25 cellular contexts compared by ENCODE assay signal in the genomic region with DNA sequence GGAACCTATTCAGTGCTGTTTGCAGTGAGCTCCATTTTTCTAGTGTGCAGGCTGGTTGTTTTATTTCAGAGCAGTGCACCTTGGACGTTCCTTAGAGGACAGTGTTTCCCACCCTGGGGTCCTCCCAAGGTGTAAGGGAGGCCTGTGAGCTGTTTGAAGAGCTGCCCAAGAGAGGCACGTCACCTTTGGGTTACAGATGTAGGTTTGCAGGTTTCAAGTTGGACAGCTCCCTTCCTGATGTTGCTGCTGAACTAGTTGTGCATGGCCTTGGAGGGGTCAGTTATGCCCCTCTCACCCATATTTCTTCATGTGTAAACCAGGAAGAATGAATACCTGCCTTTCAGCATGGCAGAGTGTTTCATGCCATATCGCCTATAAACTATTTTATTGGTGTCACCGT. TPM values are rescaled to one million over a fixed set of nuclear protein-coding genes. Genes with fewer than 3 reads are reported as not detected.
DNase-seq lines count a peak whose midpoint lies in the region; ATAC-seq, FAIRE-seq and TF ChIP-seq lines count a peak whose summit lies in the region.
"Had no signal": no experiment of that assay in that cellular context is flagged by ENCODE, and none has a peak within 500 bp of the region (broad histone marks: within the 10 kb centered on the region; RNA-seq: fewer than 3 reads in every experiment).

No MANE protein-coding gene starts in this region.

- H3K27ac Mint-ChIP-seq in CD14-positive monocyte: peak overlapping the region in 1 of 7 donors; percentile 25
- H3K27ac Mint-ChIP-seq in stimulated activated effector memory CD8-positive, alpha-beta T cell treated with anti-CD3 and anti-CD28 coated beads, Interleukin-12 subunit alpha, Interleukin-12 subunit beta, amount 100 ng/mL, for 72 hours: peak overlapping the region; percentile 23
- H3K27ac Mint-ChIP-seq: IgD-negative memory B cell had no signal

- peaks cover 36% of the 10 kb centered on the region for H3K36me3 ChIP-seq in bronchial epithelial cell (ENCODE audit: control insufficient read depth, insufficient read depth, low read length)

- no peak for TF ChIP-seq POLR2A in GM12891 (IDR thresholded peaks at IDR 0.05; ENCODE audit: low read depth, low read length)

- peaks cover 0 to 2% (median 0%) of the 10 kb centered on the region in 7 donors for H3K9me3 Mint-ChIP-seq in CD14-positive monocyte
- no peaks in the 10 kb centered on the region for H3K9me3 Mint-ChIP-seq in stimulated activated effector memory CD8-positive, alpha-beta T cell treated with anti-CD3 and anti-CD28 coated beads, Interleukin-12 subunit alpha, Interleukin-12 subunit beta, amount 100 ng/mL, for 72 hours
- H3K9me3 Mint-ChIP-seq: IgD-negative memory B cell had no signal

- peaks cover 2% of the 10 kb centered on the region for H3K4me1 Mint-ChIP-seq in CD14-positive monocyte
- peaks cover 12% of the 10 kb centered on the region for H3K4me1 Mint-ChIP-seq in stimulated activated effector memory CD8-positive, alpha-beta T cell treated with anti-CD3 and anti-CD28 coated beads, Interleukin-12 subunit alpha, Interleukin-12 subunit beta, amount 100 ng/mL, for 72 hours

- intact Hi-C loops in CD14-positive monocyte (cut with micrococcal nuclease): no loop called here

- peak; percentile 3 for DNase-seq in CD14-positive monocyte (ENCODE audit: low spot score)
- no peak for DNase-seq in GM12891 (ENCODE audit: insufficient read length, low spot score)
- DNase-seq in bronchial epithelial cell (ENCODE audit: low read depth): no peak
- DNase-seq in stimulated activated effector memory CD8-positive, alpha-beta T cell treated with anti-CD3 and anti-CD28 coated beads, Interleukin-12 subunit alpha, Interleukin-12 subunit beta, amount 100 ng/mL, for 72 hours (ENCODE audit: low spot score in 2 of 2): no peak
- no peak for DNase-seq in activated CD4-positive, alpha-beta T cell treated with anti-CD3 and anti-CD28 coated beads, Interleukin-2, amount 50 U/mL, for 1 hour
- DNase-seq: AML-193; CD4-positive, alpha-beta memory T cell; DMS79; EL; GDM1; GM23248; NCI-H1048; NCI-H1417; NCI-H1694; NCI-H526 treated with DMSO at 0.1 percent for 48 hours; PC-9; Right ventricle myocardium superior had no signal

- TF ChIP-seq CTCF in CD14-positive monocyte (IDR thresholded peaks at IDR 0.05) (no peak), bronchial epithelial cell (IDR thresholded peaks at IDR 0.05; ENCODE audit: insufficient read depth, low read length, severe bottlenecking) (no peak)

- no peak overlapping the region for H3K4me3 Mint-ChIP-seq in CD14-positive monocyte
- H3K4me3 Mint-ChIP-seq in stimulated activated effector memory CD8-positive, alpha-beta T cell treated with anti-CD3 and anti-CD28 coated beads, Interleukin-12 subunit alpha, Interleukin-12 subunit beta, amount 100 ng/mL, for 72 hours: no peak overlapping the region
- H3K4me3 Mint-ChIP-seq: CD4-positive, alpha-beta memory T cell; IgD-negative memory B cell had no signal

- FAIRE-seq in GM12891 (lab: Jason Lieb, UNC): no peak
- peak; percentile 23 for FAIRE-seq in bronchial epithelial cell (lab: Jason Lieb, UNC)
- FAIRE-seq: A549, GM12878 had no signal

- no peaks in the 10 kb centered on the region for H3K27me3 ChIP-seq in bronchial epithelial cell (ENCODE audit: control insufficient read depth, insufficient read depth, low read length)
- H3K27me3 ChIP-seq: BLaER1 treated with 17β-estradiol and CSF1 and Interleukin-3, amounts not matched to agents 10 nM and 100 nM; SJSA1 had no signal

- no peak overlapping the region for H3K4me3 ChIP-seq in bronchial epithelial cell (ENCODE audit: low read depth, low read length)
- H3K4me3 ChIP-seq: A549; BLaER1 treated with 17β-estradiol and CSF1 and Interleukin-3, amounts not matched to agents 10 nM and 100 nM; GM12878; GM23248; HAP-1; PC-9; SJSA1 had no signal

- peaks cover 76 to 94% of the 10 kb centered on the region in 2 donors for H3K36me3 Mint-ChIP-seq in CD14-positive monocyte
- peaks cover 100% of the 10 kb centered on the region for H3K36me3 Mint-ChIP-seq in stimulated activated effector memory CD8-positive, alpha-beta T cell treated with anti-CD3 and anti-CD28 coated beads, Interleukin-12 subunit alpha, Interleukin-12 subunit beta, amount 100 ng/mL, for 72 hours

- ATAC-seq in stimulated activated effector memory CD8-positive, alpha-beta T cell treated with anti-CD3 and anti-CD28 coated beads, Interleukin-12 subunit alpha, Interleukin-12 subunit beta, amount 100 ng/mL, for 72 hours: no peak
- no peak for ATAC-seq in HG03457 (IDR thresholded peaks at IDR 0.05; ENCODE audit: unreplicated experiment)
- no peak for ATAC-seq in GM21576 (IDR thresholded peaks at IDR 0.05; ENCODE audit: unreplicated experiment)
- ATAC-seq: A549, GM12878 had no signal

- H3K27me3 Mint-ChIP-seq in CD14-positive monocyte (ENCODE audit: low read depth in 3 of 3): no peaks in the 10 kb centered on the region
- H3K27me3 Mint-ChIP-seq: CD4-positive, alpha-beta memory T cell; IgD-negative memory B cell had no signal

TF ChIP-seq in GM12891, 5 proteins besides CTCF, POLR2A, EP300 and RAD21:
- no peak for TF ChIP-seq TAF1 (IDR thresholded peaks at IDR 0.05; ENCODE audit: low read depth, low read length)
- 0 out of 2 replicates have a peak, but pooled peaks have one; percentile 3 for TF ChIP-seq POLR2AphosphoS5 (IDR thresholded peaks at IDR 0.05; ENCODE audit: low read depth, low read length)

RNA-seq across cellular contexts. Expression of a gene that starts 34.7 kb away (rescaled TPM):
- 1 to 10 TPM; 5.9 to 7.5 TPM for polyA plus RNA-seq in CD14-positive monocyte
- polyA plus RNA-seq in GM12891 (2012; ENCODE audit: low read depth, missing spikeins): 14.2 TPM
- total RNA-seq in bronchial epithelial cell: 13.7 and 16.3 TPM in 2 replicates
